In the genomic region with DNA sequence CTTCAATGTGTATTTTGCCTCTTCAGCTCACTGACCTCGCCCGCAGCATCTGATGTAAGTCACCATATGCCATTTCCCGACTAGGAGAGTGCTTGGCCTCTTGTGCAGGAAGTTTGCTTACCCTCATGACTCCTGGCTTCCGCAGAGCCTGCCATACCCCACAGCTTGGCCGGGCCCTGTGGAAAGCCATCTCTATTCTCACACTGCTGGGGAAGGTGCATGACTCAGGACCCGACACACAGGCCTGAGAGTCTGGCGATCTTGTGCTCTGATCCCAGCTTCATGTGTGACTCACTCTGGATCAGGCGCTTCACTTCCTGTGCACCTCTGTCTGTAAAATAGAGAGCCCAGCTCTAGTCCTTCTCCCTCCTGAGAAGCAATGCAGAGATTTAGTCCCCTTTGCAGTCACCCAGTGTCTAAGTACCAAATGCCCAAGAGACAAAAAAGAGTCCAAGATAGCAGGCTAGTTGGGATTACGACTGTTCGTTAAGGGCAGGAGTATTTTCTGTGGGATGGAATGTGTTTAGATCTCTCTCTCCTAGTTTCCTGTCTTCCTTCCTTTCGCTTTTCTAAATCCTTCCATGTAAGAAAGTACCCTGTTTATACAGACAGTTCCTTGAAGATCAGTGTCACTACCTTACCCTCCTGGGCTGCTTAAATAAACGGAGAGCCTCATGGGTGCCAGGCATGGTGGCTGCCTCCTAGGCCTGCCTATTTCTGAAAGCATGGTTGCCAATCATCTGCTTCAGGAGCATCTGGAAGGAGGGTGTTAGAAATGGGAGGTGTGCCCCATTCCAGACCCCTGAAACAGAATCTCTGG, we compare ENCODE assay signal across 8 cellular contexts.
DNase-seq lines count a peak whose midpoint lies in the region; ATAC-seq and TF ChIP-seq lines count a peak whose summit lies in the region.

No MANE protein-coding gene starts in this region.

- TF ChIP-seq CTCF in AG04449 (IDR thresholded peaks at IDR 0.05; ENCODE audit: insufficient read depth, low read length, missing control alignments) (no peak), left lung (IDR thresholded peaks at IDR 0.05) (no peak)

- no peaks in the 10 kb centered on the region for H3K9me3 ChIP-seq in left lung

- peak; percentile 93 for ATAC-seq in left lung
- ATAC-seq in HG03159 (IDR thresholded peaks at IDR 0.05; ENCODE audit: unreplicated experiment): no peak
- ATAC-seq in GM19035 (IDR thresholded peaks at IDR 0.05; ENCODE audit: unreplicated experiment): no peak

- POLR2A ChIA-PET in AG04449 (lab: Yijun Ruan, JAX): interaction anchor here (0.6 to 0.8 kb wide), 2 partner anchors 122 to 1524 kb away, joined by 3 read pairs; a partner anchor contains a TSS

- peak overlapping the region; percentile 30 to 58 for H3K27ac ChIP-seq in left lung

- H3K4me1 ChIP-seq in left lung: no peaks in the 10 kb centered on the region

- DNase-seq in AG04449 (ENCODE audit: low read depth, low spot score) (peak; percentile 86), HPDE6-E6E7 (ENCODE audit: extremely low spot score) (peak; percentile 93), astrocyte of the hippocampus (ENCODE audit: low read depth, low spot score) (peak; percentile 93), left lung (peak in 1 of 2 donors; percentile 61), SK-N-DZ (ENCODE audit: low spot score) (no peak), HUDEP-2 (lab: John Stamatoyannopoulos, UW; ENCODE audit: unreplicated experiment in 76 of 76) (no peak)

- intact Hi-C loops in left lung (cut with DNase I): no loop called here

- CTCF ChIA-PET in AG04449 (lab: Yijun Ruan, JAX): interaction anchor here (1.1 to 2.2 kb wide), 5 partner anchors 9 to 105 kb away, joined by 3 to 8 read pairs (median 3); no protein-coding TSS in a partner anchor

- H3K4me3 ChIP-seq in AG04449 (ENCODE audit: low read depth, low read length) (no peak overlapping the region; the same call in 1 of the 2 replicates), left lung (no peak overlapping the region)

- H3K36me3 ChIP-seq in left lung: peaks cover 0 to 6% of the 10 kb centered on the region in 2 donors

- no peaks in the 10 kb centered on the region for H3K27me3 ChIP-seq in left lung

Comparison
In these comparisons a context has a peak if more than half of its experiments do, and no peak if none do; other contexts are left out.
1. DNase-seq: peak in AG04449 (single experiment), HPDE6-E6E7 (single experiment) and astrocyte of the hippocampus (single experiment); none in SK-N-DZ (single experiment) and HUDEP-2 (0 of 76).